In genomic region chr20:1810572-1810925, GRCh38 we compare ENCODE assay signal across 1 cellular context.
TF ChIP-seq lines count a peak whose summit lies in the region.

No MANE protein-coding gene starts in this region.

TF ChIP-seq in H1, 55 proteins besides CTCF, POLR2A, EP300 and RAD21:
- TF ChIP-seq JUN (IDR thresholded peaks at IDR 0.05; ENCODE audit: low read depth, low read length) (no peak), SP4 (IDR thresholded peaks at IDR 0.05; ENCODE audit: low read length) (no peak), CBX5 (IDR thresholded peaks at IDR 0.05; ENCODE audit: low read depth, low read length) (no peak), RFX5 (IDR thresholded peaks at IDR 0.05; ENCODE audit: borderline replicate concordance, low read depth, low read length) (no peak), CHD1 (IDR thresholded peaks at IDR 0.05; ENCODE audit: low read depth, low read length) (no peak), SRF (IDR thresholded peaks at IDR 0.05; ENCODE audit: low read depth, low read length) (no peak), ZNF274 (IDR thresholded peaks at IDR 0.05; ENCODE audit: borderline replicate concordance, extremely low read depth, low read length) (no peak), ATF2 (IDR thresholded peaks at IDR 0.05; ENCODE audit: low read length) (no peak), CHD2 (IDR thresholded peaks at IDR 0.05; ENCODE audit: low read length) (no peak), ASH2L (IDR thresholded peaks at IDR 0.05; ENCODE audit: low read length) (no peak), POU5F1 (IDR thresholded peaks at IDR 0.05; ENCODE audit: low read depth, low read length) (no peak), E2F6 (IDR thresholded peaks at IDR 0.05) (no peak), TAF7 (optimal IDR thresholded peaks at IDR 0.05; ENCODE audit: borderline replicate concordance, low read depth, low read length) (no peak), EZH2 (IDR thresholded peaks at IDR 0.05; ENCODE audit: low read depth, low read length, severe bottlenecking) (no peak), NRF1 (IDR thresholded peaks at IDR 0.05; ENCODE audit: low read depth, low read length) (no peak), KDM1A (IDR thresholded peaks at IDR 0.05; ENCODE audit: borderline replicate concordance, low read length) (no peak), MAX (IDR thresholded peaks at IDR 0.05) (no peak), RNF2 (IDR thresholded peaks at IDR 0.05; ENCODE audit: borderline replicate concordance, low read depth, low read length, missing control alignments, poor library complexity, severe bottlenecking) (no peak), POLR2AphosphoS5 (IDR thresholded peaks at IDR 0.05; ENCODE audit: low read depth, low read length) (no peak)
